Comparison of ENCODE assay signal across 8 cellular contexts in genomic region chr17:29251969-29252866, GRCh38. TPM values are rescaled to one million over a fixed set of nuclear protein-coding genes. Genes with fewer than 3 reads are reported as not detected.
DNase-seq lines count a peak whose midpoint lies in the region; ATAC-seq and TF ChIP-seq lines count a peak whose summit lies in the region.

No MANE protein-coding gene starts in this region.

- H3K4me1 ChIP-seq in cardiac muscle cell (ENCODE audit: low read depth) (no peaks in the 10 kb centered on the region), upper lobe of right lung (peaks cover 25% of the 10 kb centered on the region)

- ATAC-seq in left cardiac atrium: no peak
- peak; percentile 20 for ATAC-seq in upper lobe of right lung
- ATAC-seq in GM19351 (IDR thresholded peaks at IDR 0.05; ENCODE audit: unreplicated experiment): no peak

- H3K4me3 ChIP-seq in cardiac muscle cell: no peak overlapping the region
- H3K4me3 ChIP-seq in fibroblast of villous mesenchyme (ENCODE audit: low read depth, low read length): no peak overlapping the region
- H3K4me3 ChIP-seq in upper lobe of right lung: no peak overlapping the region

- H3K27ac ChIP-seq in cardiac muscle cell (no peak overlapping the region), upper lobe of right lung (no peak overlapping the region)

- H3K36me3 ChIP-seq in cardiac muscle cell: peaks cover 6% of the 10 kb centered on the region
- no peaks in the 10 kb centered on the region for H3K36me3 ChIP-seq in upper lobe of right lung

- no peaks in the 10 kb centered on the region for H3K9me3 ChIP-seq in cardiac muscle cell (ENCODE audit: low read depth)
- H3K9me3 ChIP-seq in upper lobe of right lung: no peaks in the 10 kb centered on the region

- H3K27me3 ChIP-seq in cardiac muscle cell: no peaks in the 10 kb centered on the region
- H3K27me3 ChIP-seq in upper lobe of right lung: no peaks in the 10 kb centered on the region

- DNase-seq in cardiac muscle cell (ENCODE audit: low read depth in 1 of 2, low spot score in 1 of 2) (peak; percentile 48 to 67), left cardiac atrium (no peak), fibroblast of villous mesenchyme (ENCODE audit: low read depth) (peak; percentile 76), upper lobe of right lung (no peak), activated gamma-delta T cell (lab: John Stamatoyannopoulos, UW) (no peak), NCI-H2196 treated with DMSO at 0.1 percent for 48 hours (lab: John Stamatoyannopoulos, UW; ENCODE audit: unreplicated experiment) (no peak)

- TF ChIP-seq CTCF in cardiac muscle cell (IDR thresholded peaks at IDR 0.05; ENCODE audit: low read depth, low read length) (peak; percentile 62), fibroblast of villous mesenchyme (IDR thresholded peaks at IDR 0.05; ENCODE audit: insufficient read depth, low read depth, low read length) (peak; percentile 59), upper lobe of right lung (IDR thresholded peaks at IDR 0.05) (peak; percentile 51)

- intact Hi-C loops in left cardiac atrium (cut with DNase I): no loop called here
- intact Hi-C loops in upper lobe of right lung (cut with DNase I): no loop called here

TF ChIP-seq in PFSK-1, 5 proteins besides CTCF, POLR2A, EP300 and RAD21:
- TF ChIP-seq FOXP2 (optimal IDR thresholded peaks at IDR 0.05; ENCODE audit: borderline replicate concordance, extremely low read depth, extremely low read length, insufficient read depth): peak; percentile 74
- TF ChIP-seq TAF1 (IDR thresholded peaks at IDR 0.05; ENCODE audit: borderline replicate concordance, insufficient read depth, low read length): no peak

RNA-seq across cellular contexts. Expression of gene CRYBA1, which starts 5.6 kb away (rescaled TPM):
- total RNA-seq in cardiac muscle cell (not detected in 2 replicates), left cardiac atrium (not detected), fibroblast of villous mesenchyme (0.43 TPM in 1 of 2 replicates, not detected in the other), upper lobe of right lung (not detected)
- not detected in 2 replicates for polyA plus RNA-seq in cardiac muscle cell
- not detected for polyA plus RNA-seq in PFSK-1 (2012; ENCODE audit: insufficient read length, low read depth)

RNA-seq across cellular contexts. Expression of gene NUFIP2, which starts 41.7 kb away (rescaled TPM):
- total RNA-seq in cardiac muscle cell (16.8 and 28.2 TPM in 2 replicates), left cardiac atrium (10 to 100 TPM; 31.8 to 48.3 TPM), fibroblast of villous mesenchyme (39.0 and 67.4 TPM in 2 replicates), upper lobe of right lung (51.5 TPM)
- 9.7 and 15.7 TPM in 2 replicates for polyA plus RNA-seq in cardiac muscle cell
- polyA plus RNA-seq in PFSK-1 (2012; ENCODE audit: insufficient read length, low read depth): 54.4 TPM

Comparison
In these comparisons a context has a peak if more than half of its experiments do, and no peak if none do; other contexts are left out.
1. DNase-seq: peak in cardiac muscle cell (2 of 2) and fibroblast of villous mesenchyme (single experiment); none in left cardiac atrium (single experiment), upper lobe of right lung (single experiment), activated gamma-delta T cell (single experiment) and NCI-H2196 treated with DMSO at 0.1 percent for 48 hours (single experiment).
2. Peak in every context shown above with its lines, with median percentiles within 50 percentile points of each other: CTCF ChIP-seq.